In genomic region chr11:10764412-10764811, GRCh38 we compare ENCODE assay signal across 33 cellular contexts.
"Had no signal": no experiment of that assay in that cellular context is flagged by ENCODE, and none has a peak within 500 bp of the region (broad histone marks: within the 10 kb centered on the region; RNA-seq: fewer than 3 reads in every experiment).

No MANE protein-coding gene starts in this region.

- H3K9me3 Mint-ChIP-seq: activated CD4-positive, alpha-beta memory T cell treated with anti-CD3 and anti-CD28 coated beads, Interleukin-2, amount 10 ng/mL, durations not matched to agents 7 days and 5 days; activated CD4-positive, alpha-beta T cell treated with anti-CD3 and anti-CD28 coated beads, Interleukin-2, amount 10 ng/mL, durations not matched to agents 7 days and 5 days; activated naive CD4-positive, alpha-beta T cell treated with anti-CD3 and anti-CD28 coated beads for 36 hours; activated naive CD4-positive, alpha-beta T cell treated with anti-CD3 and anti-CD28 coated beads, Interleukin-2, amount 50 U/mL, for 72 hours; activated naive CD8-positive, alpha-beta T cell treated with anti-CD3 and anti-CD28 coated beads for 36 hours; activated T-cell treated with anti-CD3 and anti-CD28 coated beads, Interleukin-2, amount 50 U/mL, for 24 hours; T-helper 2 cell treated with Interferon-gamma antibody and Interleukin-4, amounts not matched to agents 5 μg/mL and 100 μg/mL, for 36 hours had no signal

- H3K27ac Mint-ChIP-seq: activated CD4-positive, alpha-beta memory T cell treated with anti-CD3 and anti-CD28 coated beads, Interleukin-2, amount 10 ng/mL, durations not matched to agents 7 days and 5 days; activated CD4-positive, alpha-beta T cell treated with anti-CD3 and anti-CD28 coated beads for 36 hours; activated CD4-positive, alpha-beta T cell treated with anti-CD3 and anti-CD28 coated beads, Interleukin-2, amount 10 ng/mL, durations not matched to agents 7 days and 5 days; activated CD8-positive, alpha-beta memory T cell treated with anti-CD3 and anti-CD28 coated beads, Interleukin-2, amount 10 ng/mL, durations not matched to agents 7 days and 5 days; activated CD8-positive, alpha-beta T cell treated with anti-CD3 and anti-CD28 coated beads, Interleukin-2, amount 10 ng/mL, durations not matched to agents 7 days and 5 days; activated naive CD4-positive, alpha-beta T cell treated with anti-CD3 and anti-CD28 coated beads for 36 hours; activated naive CD4-positive, alpha-beta T cell treated with anti-CD3 and anti-CD28 coated beads, Interleukin-2, amount 50 U/mL, for 72 hours; activated naive CD8-positive, alpha-beta T cell treated with anti-CD3 and anti-CD28 coated beads for 36 hours; activated T-cell treated with anti-CD3 and anti-CD28 coated beads, Interleukin-2, amount 50 U/mL, for 24 hours; T-helper 2 cell treated with Interferon-gamma antibody and Interleukin-4, amounts not matched to agents 5 μg/mL and 100 μg/mL, for 36 hours had no signal

- H3K4me1 Mint-ChIP-seq: activated CD4-positive, alpha-beta T cell treated with anti-CD3 and anti-CD28 coated beads for 36 hours had no signal

- H3K4me3 Mint-ChIP-seq: activated CD4-positive, alpha-beta memory T cell treated with anti-CD3 and anti-CD28 coated beads, Interleukin-2, amount 10 ng/mL, durations not matched to agents 7 days and 5 days; activated CD4-positive, alpha-beta T cell treated with anti-CD3 and anti-CD28 coated beads for 36 hours; activated CD4-positive, alpha-beta T cell treated with anti-CD3 and anti-CD28 coated beads, Interleukin-2, amount 10 ng/mL, durations not matched to agents 7 days and 5 days; activated CD8-positive, alpha-beta memory T cell treated with anti-CD3 and anti-CD28 coated beads, Interleukin-2, amount 10 ng/mL, durations not matched to agents 7 days and 5 days; activated CD8-positive, alpha-beta T cell treated with anti-CD3 and anti-CD28 coated beads, Interleukin-2, amount 10 ng/mL, durations not matched to agents 7 days and 5 days; activated naive CD4-positive, alpha-beta T cell treated with anti-CD3 and anti-CD28 coated beads for 36 hours; activated naive CD8-positive, alpha-beta T cell treated with anti-CD3 and anti-CD28 coated beads for 36 hours; activated T-cell treated with anti-CD3 and anti-CD28 coated beads, Interleukin-2, amount 50 U/mL, for 24 hours; T-helper 2 cell treated with Interferon-gamma antibody and Interleukin-4, amounts not matched to agents 5 μg/mL and 100 μg/mL, for 36 hours had no signal

- ATAC-seq: activated CD4-positive, alpha-beta T cell treated with anti-CD3 and anti-CD28 coated beads for 36 hours; activated CD4-positive, CD25-positive, alpha-beta regulatory T cell treated with anti-CD3 and anti-CD28 coated beads, Interleukin-2, amount 50 U/mL, for 24 hours; activated CD8-positive, alpha-beta memory T cell treated with anti-CD3 and anti-CD28 coated beads, Interleukin-2, amount 10 ng/mL, durations not matched to agents 7 days and 5 days; activated CD8-positive, alpha-beta T cell treated with anti-CD3 and anti-CD28 coated beads, Interleukin-2, amount 10 ng/mL, durations not matched to agents 7 days and 5 days; activated naive CD4-positive, alpha-beta T cell treated with anti-CD3 and anti-CD28 coated beads, Interleukin-2, amount 50 U/mL, for 72 hours; body of pancreas had no signal

- H3K27me3 Mint-ChIP-seq: activated CD4-positive, alpha-beta memory T cell treated with anti-CD3 and anti-CD28 coated beads, Interleukin-2, amount 10 ng/mL, durations not matched to agents 7 days and 5 days; activated CD4-positive, alpha-beta T cell treated with anti-CD3 and anti-CD28 coated beads for 36 hours; activated CD4-positive, alpha-beta T cell treated with anti-CD3 and anti-CD28 coated beads, Interleukin-2, amount 10 ng/mL, durations not matched to agents 7 days and 5 days; activated CD8-positive, alpha-beta memory T cell treated with anti-CD3 and anti-CD28 coated beads, Interleukin-2, amount 10 ng/mL, durations not matched to agents 7 days and 5 days; activated naive CD8-positive, alpha-beta T cell treated with anti-CD3 and anti-CD28 coated beads for 36 hours; activated T-cell treated with anti-CD3 and anti-CD28 coated beads, Interleukin-2, amount 50 U/mL, for 24 hours had no signal

- DNase-seq: activated CD4-positive, alpha-beta memory T cell treated with anti-CD3 and anti-CD28 coated beads, Interleukin-2, amount 10 ng/mL, durations not matched to agents 7 days and 5 days; activated CD4-positive, alpha-beta T cell treated with anti-CD3 and anti-CD28 coated beads for 1 hour; activated CD4-positive, alpha-beta T cell treated with anti-CD3 and anti-CD28 coated beads for 36 hours; activated CD4-positive, alpha-beta T cell treated with anti-CD3 and anti-CD28 coated beads for 48 hours; activated CD4-positive, alpha-beta T cell treated with anti-CD3 and anti-CD28 coated beads, Interleukin-2, amount 10 ng/mL, durations not matched to agents 7 days and 5 days; activated CD4-positive, alpha-beta T cell treated with anti-CD3 and anti-CD28 coated beads, Interleukin-2, amount 50 U/mL, for 48 hours; activated CD4-positive, CD25-positive, alpha-beta regulatory T cell; activated CD8-positive, alpha-beta memory T cell treated with anti-CD3 and anti-CD28 coated beads for 24 hours; activated CD8-positive, alpha-beta memory T cell treated with anti-CD3 and anti-CD28 coated beads, Interleukin-2, amount 10 ng/mL, durations not matched to agents 7 days and 5 days; activated CD8-positive, alpha-beta memory T cell treated with anti-CD3 and anti-CD28 coated beads, Interleukin-2, amount 50 U/mL, for 48 hours; activated CD8-positive, alpha-beta T cell treated with anti-CD3 and anti-CD28 coated beads, Interleukin-2, amount 10 ng/mL, durations not matched to agents 7 days and 5 days; activated effector memory CD4-positive, alpha-beta T cell treated with anti-CD3 and anti-CD28 coated beads, Interleukin-2, amount 50 U/mL, for 16 hours; activated gamma-delta T cell treated with Interleukin-2 at 50 U/mL for 16 hours; activated naive CD4-positive, alpha-beta T cell; activated naive CD4-positive, alpha-beta T cell treated with anti-CD3 and anti-CD28 coated beads for 36 hours; activated naive CD4-positive, alpha-beta T cell treated with anti-CD3 and anti-CD28 coated beads, Interleukin-2, amount 50 U/mL, for 16 hours; activated naive CD8-positive, alpha-beta T cell treated with anti-CD3 and anti-CD28 coated beads for 36 hours; activated T-cell treated with anti-CD3 and anti-CD28 coated beads, Interleukin-2, amount 50 U/mL, for 24 hours; activated T-cell treated with anti-CD3 and anti-CD28 coated beads, Interleukin-2, amount 50 U/mL, for 48 hours; adrenal gland; amniotic stem cell; aorta; body of pancreas; brain microvascular endothelial cell; central memory CD4-positive, alpha-beta T cell; T-helper 2 cell; T-helper 9 cell had no signal

- FAIRE-seq: astrocyte, TTC549 had no signal

- H3K9me3 ChIP-seq: adrenal gland, body of pancreas, breast epithelium had no signal
